9 cellular contexts compared by ENCODE assay signal in the genomic region with DNA sequence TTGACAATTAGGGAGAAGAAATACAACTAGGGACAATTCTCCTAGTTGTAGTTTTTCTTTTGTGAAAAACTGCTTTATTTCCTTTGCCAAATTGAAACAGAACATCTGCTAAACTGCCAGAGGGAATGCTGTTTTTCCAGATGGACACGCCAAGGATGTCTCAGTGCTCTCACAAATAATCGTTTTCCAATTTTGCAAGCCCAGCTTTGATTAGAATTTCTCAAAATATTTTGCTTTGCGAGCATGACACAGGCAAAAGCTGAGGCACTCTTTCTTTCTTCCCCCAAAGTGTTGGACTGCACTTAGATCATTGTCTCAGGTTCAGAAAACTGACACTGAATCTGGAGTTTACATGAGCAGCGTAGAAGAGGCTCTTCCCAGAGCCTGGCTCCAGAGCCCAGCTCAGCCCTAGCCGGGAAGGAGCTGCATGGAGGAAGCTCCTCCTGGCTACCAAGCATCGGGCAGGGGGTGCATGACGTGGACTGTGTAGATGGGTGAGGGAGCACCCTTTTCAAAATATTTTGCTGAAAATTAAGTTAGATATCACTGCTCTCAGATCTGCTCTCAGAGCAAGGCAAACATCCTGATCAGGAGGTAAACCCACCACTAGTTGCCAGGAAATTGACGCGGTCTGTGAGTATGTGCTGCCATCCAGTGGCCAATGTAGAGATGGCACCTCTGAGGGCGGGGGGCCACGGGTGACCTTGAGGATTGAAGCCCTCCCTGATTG.
DNase-seq lines count a peak whose midpoint lies in the region; ATAC-seq and TF ChIP-seq lines count a peak whose summit lies in the region.
"Had no signal": no experiment of that assay in that cellular context is flagged by ENCODE, and none has a peak within 500 bp of the region (broad histone marks: within the 10 kb centered on the region; RNA-seq: fewer than 3 reads in every experiment).

No MANE protein-coding gene starts in this region.

- TF ChIP-seq CTCF in HFFc6 (IDR thresholded peaks at IDR 0.05) (peak; percentile 99), coronary artery (IDR thresholded peaks at IDR 0.05) (peak; percentile 94), lung (IDR thresholded peaks at IDR 0.05; ENCODE audit: control extremely low read depth, extremely low read depth) (peak; percentile 83)

- no peaks in the 10 kb centered on the region for H3K27me3 Mint-ChIP-seq in HFFc6 (ENCODE audit: insufficient read depth)

- peaks cover 0 to 2% of the 10 kb centered on the region in 2 donors for H3K9me3 ChIP-seq in lung (ENCODE audit: control insufficient read depth in 2 of 2, insufficient read depth in 1 of 2, low read length in 1 of 2)
- H3K9me3 ChIP-seq: BLaER1 had no signal

- H3K9me3 Mint-ChIP-seq in HFFc6: no peaks in the 10 kb centered on the region

- H3K36me3 Mint-ChIP-seq in HFFc6 (ENCODE audit: low read depth): no peaks in the 10 kb centered on the region

- H3K27ac ChIP-seq in coronary artery (peak overlapping the region; percentile 11 to 41), lung (ENCODE audit: low read depth in 1 of 2, low read length in 1 of 2) (no peak overlapping the region)
- H3K27ac ChIP-seq: BLaER1 had no signal

- peaks cover 2% of the 10 kb centered on the region; the same call in 1 of the 2 replicates for H3K4me1 Mint-ChIP-seq in HFFc6 (ENCODE audit: low read depth)

- peak; percentile 81 for ATAC-seq in lung (ENCODE audit: insufficient read depth, low FRiP score)

- peak overlapping the region; percentile 46 for H3K4me3 ChIP-seq in coronary artery
- H3K4me3 ChIP-seq in lung: no peak overlapping the region
- H3K4me3 ChIP-seq: BLaER1 had no signal

- no peak overlapping the region for H3K4me3 Mint-ChIP-seq in HFFc6

- peak; percentile 4 to 71 (median 47) for DNase-seq in NCI-H1417 (lab: John Stamatoyannopoulos, UW)
- no peak for DNase-seq in NCI-H1417 treated with DMSO at 0.1 percent for 48 hours (lab: John Stamatoyannopoulos, UW)
- peak; percentile 41 for DNase-seq in HFFc6
- peak; percentile 15 for DNase-seq in NCI-H128 (lab: John Stamatoyannopoulos, UW; ENCODE audit: unreplicated experiment)
- DNase-seq in activated CD4-positive, alpha-beta T cell treated with anti-CD3 and anti-CD28 coated beads for 4 hours: peak; percentile 65 to 70
- peak; percentile 84 for DNase-seq in coronary artery (ENCODE audit: low spot score)
- peak; percentile 56 for DNase-seq in lung (ENCODE audit: low spot score)
- peak; percentile 50 to 56 (median 53) for DNase-seq in stimulated activated CD4-positive, alpha-beta T cell treated with anti-CD3 and anti-CD28 coated beads, TNF-alpha, amount 100 ng/mL, for 4 hours (ENCODE audit: low read depth in 3 of 3)

- no peaks in the 10 kb centered on the region for H3K4me1 ChIP-seq in lung (ENCODE audit: control insufficient read depth in 2 of 2, insufficient read depth in 2 of 2, low read length in 2 of 2)
- H3K4me1 ChIP-seq: BLaER1 had no signal

- H3K36me3 ChIP-seq in lung (ENCODE audit: control insufficient read depth in 2 of 2, insufficient read depth in 2 of 2, low read length in 2 of 2): no peaks in the 10 kb centered on the region
- H3K36me3 ChIP-seq: BLaER1 had no signal

- WGBS in lung, 2 donors: 23 to 28% methylated on average over 11 of the region's 11 CpGs

- no peak overlapping the region for H3K27ac Mint-ChIP-seq in HFFc6

- no peaks in the 10 kb centered on the region for H3K27me3 ChIP-seq in lung (ENCODE audit: control insufficient read depth, insufficient read depth)

Comparison
In these comparisons a context has a peak if more than half of its experiments do, and no peak if none do; other contexts are left out.
1. H3K27ac ChIP-seq: peak in coronary artery (2 of 2); none in lung (0 of 2).
2. Peak in every context shown above with its lines, with median percentiles within 50 percentile points of each other: CTCF ChIP-seq.